ENCODE assay signal across 7 cellular contexts in the genomic region with DNA sequence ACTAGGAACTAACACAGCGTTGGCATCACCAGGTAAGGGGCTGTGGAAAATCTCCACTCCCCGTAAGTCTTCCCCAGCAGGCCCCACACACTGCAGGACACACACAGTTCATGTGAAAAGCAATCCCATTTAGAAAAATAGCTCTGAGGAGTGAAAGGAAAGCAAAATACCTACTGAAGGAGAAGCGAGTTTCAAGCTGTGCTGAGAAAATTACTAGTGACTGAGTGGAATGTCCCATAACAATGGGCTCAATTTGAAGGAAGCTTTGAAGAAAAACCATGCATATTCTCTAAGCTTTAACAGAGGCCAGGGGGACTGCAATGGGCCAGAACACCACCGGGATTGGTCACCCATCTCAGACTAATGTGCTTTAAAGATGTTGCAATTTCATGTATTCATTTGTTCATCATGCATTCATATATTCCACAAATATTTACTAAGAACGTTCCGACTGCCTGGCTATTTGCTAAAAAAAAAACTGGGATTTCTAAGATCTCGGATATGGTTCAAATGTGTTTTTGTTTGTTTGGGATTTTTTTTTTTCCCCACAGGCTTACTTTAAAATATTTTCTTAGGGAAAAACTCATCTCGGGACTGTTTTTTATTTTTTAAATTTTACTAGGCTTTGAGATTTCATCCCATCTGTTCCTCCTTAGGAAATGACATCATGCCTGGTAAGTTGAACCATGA.
DNase-seq lines count a peak whose midpoint lies in the region; ATAC-seq and TF ChIP-seq lines count a peak whose summit lies in the region.
"Not testable (repeated sequence)": the region's sequence is repeated elsewhere in the genome, so short reads cannot be mapped to it uniquely, and the experiment has no call there.

No MANE protein-coding gene starts in this region.

- POLR2A ChIA-PET in WTC11 (lab: Charles Lee): not testable (repeated sequence)

- H3K4me1 ChIP-seq in GM23248 (ENCODE audit: insufficient read depth); HUES6 (ENCODE audit: control insufficient read depth, insufficient read depth, low read length); endodermal cell (ENCODE audit: control insufficient read depth, insufficient read depth, low read length); mesendoderm (ENCODE audit: control insufficient read depth, low read depth, low read length); smooth muscle cell (ENCODE audit: low read depth): not testable (repeated sequence)

- H3K4me3 Mint-ChIP-seq in WTC11: peak overlapping the region; percentile 50
- not testable (repeated sequence) for H3K4me3 Mint-ChIP-seq in endodermal cell

- not testable (repeated sequence) for H3K4me2 ChIP-seq in GM23248 (ENCODE audit: unreplicated experiment); mesendoderm (ENCODE audit: low read length); smooth muscle cell

- H3K4me3 ChIP-seq in GM23248; HUES6 (ENCODE audit: low read depth, low read length); endodermal cell (ENCODE audit: low read length); mesendoderm (ENCODE audit: low read length); smooth muscle cell: not testable (repeated sequence)

- H3K9me2 ChIP-seq in GM23248 (ENCODE audit: insufficient read depth): not testable (repeated sequence)

- H4K8ac ChIP-seq in mesendoderm (ENCODE audit: low read depth, low read length): not testable (repeated sequence)

- in situ Hi-C loops in GM23248 (cut with MboI): not testable (repeated sequence)

- H3K27me3 ChIP-seq in GM23248 (replicated peaks; ENCODE audit: insufficient read depth); HUES6 (ENCODE audit: control insufficient read depth, insufficient read depth, low read length); endodermal cell (ENCODE audit: control insufficient read depth, insufficient read depth, low read length, poor library complexity, severe bottlenecking); mesendoderm (ENCODE audit: insufficient read depth, low read length, poor library complexity); smooth muscle cell (ENCODE audit: low read depth): not testable (repeated sequence)

- not testable (repeated sequence) for H3K27me3 Mint-ChIP-seq in WTC11 (ENCODE audit: low read depth); endodermal cell (ENCODE audit: insufficient read depth)

- not testable (repeated sequence) for H3K36me3 ChIP-seq in GM23248 (ENCODE audit: low read depth); HUES6 (ENCODE audit: control insufficient read depth, insufficient read depth, low read length); endodermal cell (ENCODE audit: control insufficient read depth, insufficient read depth, low read length); mesendoderm (ENCODE audit: control insufficient read depth, insufficient read depth, low read length); smooth muscle cell (ENCODE audit: low read depth)

- TF ChIP-seq CTCF in WTC11 (IDR thresholded peaks at IDR 0.05); endodermal cell (conservative IDR thresholded peaks at IDR 0.05); smooth muscle cell (IDR thresholded peaks at IDR 0.05; ENCODE audit: borderline replicate concordance, insufficient read depth, poor library complexity, severe bottlenecking): not testable (repeated sequence)

- not testable (repeated sequence) for H3K9me3 ChIP-seq in GM23248 (ENCODE audit: low read depth); HUES6 (ENCODE audit: control insufficient read depth, insufficient read depth, low read depth, low read length); endodermal cell (ENCODE audit: control insufficient read depth, low read length); smooth muscle cell (replicated peaks; ENCODE audit: low read depth)

- not testable (repeated sequence) for H2BK15ac ChIP-seq in mesendoderm (replicated peaks; ENCODE audit: low read depth)

- H4K5ac ChIP-seq in mesendoderm (ENCODE audit: low read length): not testable (repeated sequence)

- not testable (repeated sequence) for H3K9me3 Mint-ChIP-seq in WTC11, endodermal cell

- H3K27ac ChIP-seq in GM23248; mesendoderm (ENCODE audit: low read depth, low read length); smooth muscle cell (ENCODE audit: low read depth): not testable (repeated sequence)
- H3K27ac ChIP-seq in HUES6 (ENCODE audit: low read depth, low read length) (peak overlapping the region; percentile 85; the same call in 1 of the 2 replicates), endodermal cell (ENCODE audit: low read depth, low read length) (peak overlapping the region; percentile 44)

- CTCF ChIA-PET in WTC11 (lab: Charles Lee): not testable (repeated sequence)

- 12 to 18% methylated on average over 7 to 8 of the region's 8 CpGs for WGBS in GM23248 (ENCODE audit: low coverage in 1 of 2, low lambda C conversion rate in 2 of 2, missing lambda C conversion rate in 2 of 2), 2 experiments
- WGBS in endodermal cell (ENCODE audit: insufficient coverage in 1 of 2, insufficient read length in 1 of 2), 2 experiments: 26% methylated on average over 4 of the region's 8 CpGs; no CpG with 5 or more reads in 1 of the 2 experiments
- no CpG with 5 or more reads among the region's 8 CpGs for WGBS in mesendoderm (ENCODE audit: extremely low coverage, insufficient coverage, low lambda C conversion rate)
- 20% methylated on average over 8 of the region's 8 CpGs for WGBS in smooth muscle cell (ENCODE audit: low lambda C conversion rate)

- H3K36me3 Mint-ChIP-seq in WTC11; endodermal cell (ENCODE audit: low read depth): not testable (repeated sequence)

- H2AK5ac ChIP-seq in mesendoderm (ENCODE audit: low read length): not testable (repeated sequence)

- not testable (repeated sequence) for H3K4me1 Mint-ChIP-seq in WTC11, endodermal cell

- not testable (repeated sequence) for H3K9ac ChIP-seq in GM23248; HUES6 (ENCODE audit: low read length); endodermal cell (ENCODE audit: extremely low read depth, low read length, poor library complexity, severe bottlenecking); mesendoderm (ENCODE audit: low read length); smooth muscle cell (ENCODE audit: low read depth)

- not testable (repeated sequence) for H3K79me2 ChIP-seq in GM23248 (ENCODE audit: insufficient read depth); mesendoderm (ENCODE audit: control insufficient read depth, insufficient read depth, low read length); smooth muscle cell (ENCODE audit: low read depth)

- H4K20me1 ChIP-seq in GM23248 (ENCODE audit: insufficient read depth); smooth muscle cell (ENCODE audit: low read depth): not testable (repeated sequence)

- H3K23ac ChIP-seq in mesendoderm (ENCODE audit: low read length): not testable (repeated sequence)

- H2BK120ac ChIP-seq in mesendoderm (ENCODE audit: low read depth, low read length): not testable (repeated sequence)

- H2AFZ ChIP-seq in GM23248: 0 out of 2 replicates have a peak overlapping the region, but pooled peaks have one; percentile 24
- peak overlapping the region; percentile 49 for H2AFZ ChIP-seq in smooth muscle cell (ENCODE audit: low read depth)

- H2BK5ac ChIP-seq in mesendoderm (ENCODE audit: low read length): not testable (repeated sequence)

- not testable (repeated sequence) for H3K56ac ChIP-seq in mesendoderm (ENCODE audit: low read length)

- H3K27ac Mint-ChIP-seq in WTC11 (peak overlapping the region; percentile 83), endodermal cell (peak overlapping the region; percentile 64)

- not testable (repeated sequence) for H3K4ac ChIP-seq in mesendoderm (ENCODE audit: low read depth, low read length)

- not testable (repeated sequence) for H3F3A ChIP-seq in GM23248 (ENCODE audit: insufficient read depth); smooth muscle cell (ENCODE audit: low read depth)

- DNase-seq in GM23248 (peak; percentile 27), fibroblast of peridontal ligament (ENCODE audit: extremely low read depth) (peak; percentile 29), mesendoderm (peak; percentile 86)
- DNase-seq in WTC11 (ENCODE audit: low spot score); endodermal cell; smooth muscle cell (lab: John Stamatoyannopoulos, UW; ENCODE audit: unreplicated experiment): not testable (repeated sequence)

- not testable (repeated sequence) for H3K18ac ChIP-seq in mesendoderm (ENCODE audit: low read length)

- H3K79me1 ChIP-seq in mesendoderm (ENCODE audit: low read length): not testable (repeated sequence)

- peak; percentile 92 for ATAC-seq in WTC11
